21 cellular contexts compared by ENCODE assay signal in genomic region chr7:136530831-136531230, GRCh38.
DNase-seq lines count a peak whose midpoint lies in the region; ATAC-seq and TF ChIP-seq lines count a peak whose summit lies in the region.
"Had no signal": no experiment of that assay in that cellular context is flagged by ENCODE, and none has a peak within 500 bp of the region (broad histone marks: within the 10 kb centered on the region; RNA-seq: fewer than 3 reads in every experiment).

No MANE protein-coding gene starts in this region.

- DNase-seq in NCI-H1092 (lab: John Stamatoyannopoulos, UW) (peak; percentile 42), NCI-H2081 (lab: John Stamatoyannopoulos, UW) (peak; percentile 37 to 89), NCI-H748 treated with DMSO at 0.1 percent for 48 hours (lab: John Stamatoyannopoulos, UW) (peak; percentile 23), COLO668 (lab: John Stamatoyannopoulos, UW; ENCODE audit: unreplicated experiment) (no peak), ACHN (no peak)
- DNase-seq in stimulated activated CD4-positive, alpha-beta T cell treated with anti-CD3 and anti-CD28 coated beads, Interleukin-1b, Interleukin-23, amount 100 ng/mL, for 48 hours, result no peak
- DNase-seq: 8988T; CD4-positive, CD25-positive, alpha-beta regulatory T cell; DMS53; GM23248; H7; KBM-7; MV-4-11; NCI-H1417 treated with DMSO at 0.1 percent for 48 hours; NCI-H187 treated with DMSO at 0.1 percent for 48 hours; NCI-H2227 treated with DMSO at 0.1 percent for 48 hours; NCI-H526 treated with DMSO at 0.1 percent for 48 hours; SHP77; SW 1271 had no signal

- no peak for ATAC-seq in SK-N-SH treated with all-trans-retinoic acid at 6 μM for 48 hours
- ATAC-seq: GM12878 had no signal

- in situ Hi-C loops in ACHN (cut with HindIII; ENCODE audit: low pct_ligation_motif_present, low pct_unique_long_range_greater_than_20kb, low sequenced_read_pairs), result no loop called here

TF ChIP-seq in SK-N-SH treated with all-trans-retinoic acid at 6 μM for 48 hours, 23 proteins besides CTCF, POLR2A, EP300 and RAD21:
- TF ChIP-seq ISL1 (CRISPR knock-in tag; IDR thresholded peaks at IDR 0.05) (peak; percentile 100), GLIS3 (CRISPR knock-in tag; IDR thresholded peaks at IDR 0.05) (peak; percentile 80; the same call in 1 of the 2 replicates), ESRRG (CRISPR knock-in tag; IDR thresholded peaks at IDR 0.05) (peak; percentile 87; the same call in 1 of the 2 replicates), ARNTL (CRISPR knock-in tag; IDR thresholded peaks at IDR 0.05; ENCODE audit: borderline replicate concordance, low read depth) (no peak), ZNF70 (CRISPR knock-in tag; IDR thresholded peaks at IDR 0.05) (no peak), CREB5 (CRISPR knock-in tag; IDR thresholded peaks at IDR 0.05; ENCODE audit: low read depth) (peak; percentile 96), PPARA (CRISPR knock-in tag; IDR thresholded peaks at IDR 0.05; ENCODE audit: borderline replicate concordance) (no peak), CSRNP3 (CRISPR knock-in tag; IDR thresholded peaks at IDR 0.05) (peak; percentile 82), TSHZ2 (CRISPR knock-in tag; IDR thresholded peaks at IDR 0.05) (peak; percentile 96), SNAI2 (CRISPR knock-in tag; IDR thresholded peaks at IDR 0.05) (peak; percentile 99), TCF4 (CRISPR knock-in tag; IDR thresholded peaks at IDR 0.05; ENCODE audit: borderline replicate concordance) (peak; percentile 93), CSDC2 (CRISPR knock-in tag; IDR thresholded peaks at IDR 0.05) (peak; percentile 85; the same call in 1 of the 2 replicates), POU6F1 (CRISPR knock-in tag; IDR thresholded peaks at IDR 0.05; ENCODE audit: borderline replicate concordance, low read depth) (peak; percentile 91; the same call in 1 of the 2 replicates), PATZ1 (CRISPR knock-in tag; IDR thresholded peaks at IDR 0.05; ENCODE audit: borderline replicate concordance) (peak; percentile 91; the same call in 1 of the 2 replicates), RARB (CRISPR knock-in tag; IDR thresholded peaks at IDR 0.05) (no peak), ZFP3 (CRISPR knock-in tag; IDR thresholded peaks at IDR 0.05) (peak; percentile 72)

Comparison
In these comparisons a context has a peak if more than half of its experiments do, and no peak if none do; other contexts are left out.
1. DNase-seq: peak in NCI-H1092 (single experiment), NCI-H2081 (2 of 2) and NCI-H748 treated with DMSO at 0.1 percent for 48 hours (single experiment); none in stimulated activated CD4-positive, alpha-beta T cell treated with anti-CD3 and anti-CD28 coated beads, Interleukin-1b, Interleukin-23, amount 100 ng/mL, for 48 hours (single experiment), COLO668 (single experiment) and ACHN (single experiment).